Comparison of ENCODE assay signal across 7 cellular contexts in genomic region chr7:98217623-98218582, GRCh38. TPM values are rescaled to one million over a fixed set of nuclear protein-coding genes. Genes with fewer than 3 reads are reported as not detected.
DNase-seq lines count a peak whose midpoint lies in the region; ATAC-seq and TF ChIP-seq lines count a peak whose summit lies in the region.

No MANE protein-coding gene starts in this region.

- no peak for TF ChIP-seq POLR2A in sigmoid colon (IDR thresholded peaks at IDR 0.05)

- H4K20me1 ChIP-seq in OCI-LY7 (ENCODE audit: insufficient read depth, low read length) = no peaks in the 10 kb centered on the region

- peak overlapping the region; percentile 5; the same call in 1 of the 2 replicates for H3K4me2 ChIP-seq in OCI-LY7 (ENCODE audit: low read length)

- intact Hi-C loops in OCI-LY7 (cut with micrococcal nuclease; ENCODE audit: unreplicated experiment) = no loop called here
- intact Hi-C loops in sigmoid colon (cut with DNase I) = no loop called here

- H3K27me3 ChIP-seq in sigmoid colon = no peaks in the 10 kb centered on the region

- no peak overlapping the region for H3K4me3 ChIP-seq in OCI-LY7 (ENCODE audit: low read depth, low read length, poor library complexity, severe bottlenecking)
- H3K4me3 ChIP-seq in sigmoid colon = no peak overlapping the region

- H3K36me3 ChIP-seq in OCI-LY7 (ENCODE audit: insufficient read depth, low read length) (peaks cover 8% of the 10 kb centered on the region; the same call in 1 of the 2 replicates), sigmoid colon (peaks cover 0 to 49% (median 11%) of the 10 kb centered on the region in 4 donors)

- H3K79me2 ChIP-seq in OCI-LY7 (ENCODE audit: insufficient read depth, low read depth, low read length) = no peaks in the 10 kb centered on the region

- no peak for ATAC-seq in GM18511 (IDR thresholded peaks at IDR 0.05; ENCODE audit: unreplicated experiment)

- TF ChIP-seq CTCF in OCI-LY7 (conservative IDR thresholded peaks at IDR 0.05; ENCODE audit: low read length) = no peak
- TF ChIP-seq CTCF in sigmoid colon (IDR thresholded peaks at IDR 0.05) = no peak

- no peak for TF ChIP-seq EP300 in Ishikawa (IDR thresholded peaks at IDR 0.05; ENCODE audit: borderline replicate concordance)
- TF ChIP-seq EP300 in sigmoid colon (IDR thresholded peaks at IDR 0.05) = no peak

- POLR2A ChIA-PET in OCI-LY7 (lab: Charles Lee) = no interaction called here

- CTCF ChIA-PET in OCI-LY7 (lab: Charles Lee; ENCODE audit: unreplicated experiment) = no interaction called here

- H3K4me1 ChIP-seq in OCI-LY7 (ENCODE audit: insufficient read depth, low read length, poor library complexity, severe bottlenecking) (peaks cover 24% of the 10 kb centered on the region), sigmoid colon (no peaks in the 10 kb centered on the region)

- WGBS in sigmoid colon, 2 donors = 74 to 89% methylated on average over 41 of the region's 41 CpGs

- TF ChIP-seq RAD21 in Ishikawa (IDR thresholded peaks at IDR 0.05; ENCODE audit: low read depth) = no peak

- no peak overlapping the region for H2AFZ ChIP-seq in OCI-LY7 (ENCODE audit: low read length)

- BruUV-seq in OCI-LY7 (replicated peaks; lab: Mats Ljungman, UMichigan) = no TSS peak

- H3K9me3 ChIP-seq in OCI-LY7 (ENCODE audit: low read length) (no peaks in the 10 kb centered on the region), sigmoid colon (no peaks in the 10 kb centered on the region)

- H3K27ac ChIP-seq in OCI-LY7 (ENCODE audit: low read depth, low read length, poor library complexity, severe bottlenecking) = no peak overlapping the region
- no peak overlapping the region for H3K27ac ChIP-seq in sigmoid colon

- H3K9me2 ChIP-seq in OCI-LY7 (ENCODE audit: insufficient read depth, low read length) = no peaks in the 10 kb centered on the region

- DNase-seq in OCI-LY7 (ENCODE audit: low spot score) (peak; percentile 49), foreskin melanocyte (peak; percentile 64), sigmoid colon (peak; percentile 59), NCI-H345 treated with DMSO at 0.1 percent for 48 hours (lab: John Stamatoyannopoulos, UW; ENCODE audit: unreplicated experiment) (no peak)
- DNase-seq in activated CD8-positive, alpha-beta memory T cell treated with anti-CD3 and anti-CD28 coated beads for 24 hours = no peak

TF ChIP-seq in Ishikawa, 13 proteins besides CTCF, POLR2A, EP300 and RAD21:
- TF ChIP-seq ZBTB7A (IDR thresholded peaks at IDR 0.05; ENCODE audit: low read depth) (peak; percentile 71; the same call in 1 of the 2 replicates), USF1 (IDR thresholded peaks at IDR 0.05) (0 out of 2 replicates have a peak, but pooled peaks have one; percentile 11), MAX (IDR thresholded peaks at IDR 0.05) (0 out of 2 replicates have a peak, but pooled peaks have one; percentile 43), NFIC (IDR thresholded peaks at IDR 0.05) (0 out of 2 replicates have a peak, but pooled peaks have one; percentile 6), EGR1 (IDR thresholded peaks at IDR 0.05) (no peak), TEAD4 (IDR thresholded peaks at IDR 0.05) (no peak)

RNA-seq across cellular contexts. Expression of gene BHLHA15, which starts 6.7 kb away (rescaled TPM):
- total RNA-seq in OCI-LY7 (2014; rRNA removed; shearing (Covaris generic)) = 0.69 and 1.2 TPM in 2 replicates
- total RNA-seq in OCI-LY7 (2022) (1.9 and 4.3 TPM in 2 replicates), sigmoid colon (not detected)
- polyA plus RNA-seq in sigmoid colon = 1 to 10 TPM in 2 of 3 donors, not detected in 1; 1.2 to 1.4 TPM

RNA-seq across cellular contexts. Expression of gene TECPR1, which starts 34.1 kb away (rescaled TPM):
- 17.9 and 23.2 TPM in 2 replicates for total RNA-seq in OCI-LY7 (2014; rRNA removed; shearing (Covaris generic))
- total RNA-seq in OCI-LY7 (2022) (36.4 and 38.1 TPM in 2 replicates), sigmoid colon (10 to 100 TPM in 3 of 4 donors, 1 to 10 TPM in 1; 7.7 to 38.2 (median 18.2) TPM)
- 10 to 100 TPM; 10.2 to 32.5 (median 12.6) TPM for polyA plus RNA-seq in sigmoid colon

Comparison
In these comparisons a context has a peak if more than half of its experiments do, and no peak if none do; other contexts are left out.
1. DNase-seq: peak in OCI-LY7 (single experiment), foreskin melanocyte (single experiment) and sigmoid colon (single experiment); none in NCI-H345 treated with DMSO at 0.1 percent for 48 hours (single experiment) and activated CD8-positive, alpha-beta memory T cell treated with anti-CD3 and anti-CD28 coated beads for 24 hours (single experiment).